ENCODE assay signal across 21 cellular contexts in the genomic region with DNA sequence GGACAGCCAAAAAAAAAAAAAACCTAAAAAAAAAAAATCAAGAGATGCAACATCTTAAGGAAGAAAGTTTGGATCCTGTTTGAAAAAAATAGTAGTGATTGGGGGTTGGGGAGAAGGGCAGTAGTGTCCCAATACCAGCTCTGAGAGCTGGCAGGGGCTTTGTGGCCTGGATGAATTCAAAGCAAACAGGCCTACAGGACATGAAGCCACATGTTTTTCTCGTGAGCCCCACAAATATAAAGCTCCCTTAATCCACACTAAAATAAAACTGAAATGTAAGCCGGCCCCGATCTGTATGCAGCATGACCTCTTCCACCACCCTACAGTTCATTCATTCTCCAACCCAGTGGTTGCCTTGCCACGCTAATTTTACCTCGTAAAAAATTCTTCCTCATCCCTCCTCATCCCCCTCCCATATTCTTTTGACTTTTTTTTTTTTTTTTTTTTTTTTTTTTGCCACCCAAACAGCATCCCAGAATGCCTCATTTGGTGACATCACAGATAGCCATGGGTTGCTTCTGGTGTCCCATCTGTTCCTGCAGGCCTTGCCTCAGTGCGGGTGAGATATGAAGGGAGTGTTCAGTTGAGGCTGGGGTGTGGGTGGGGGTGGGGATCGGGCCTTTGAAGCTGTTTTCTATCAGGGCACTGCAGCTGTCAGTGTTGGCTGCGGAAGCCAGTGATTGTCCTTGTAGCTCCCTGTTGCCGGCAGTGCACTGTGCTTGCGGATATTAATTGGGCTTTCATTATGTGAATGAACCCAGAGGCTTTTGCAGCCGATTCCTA.
DNase-seq lines count a peak whose midpoint lies in the region; ATAC-seq and TF ChIP-seq lines count a peak whose summit lies in the region.
"Had no signal": no experiment of that assay in that cellular context is flagged by ENCODE, and none has a peak within 500 bp of the region (broad histone marks: within the 10 kb centered on the region; RNA-seq: fewer than 3 reads in every experiment).

No MANE protein-coding gene starts in this region.

- no peaks in the 10 kb centered on the region for H3K27me3 ChIP-seq in endodermal cell (ENCODE audit: control insufficient read depth, insufficient read depth, low read length, poor library complexity, severe bottlenecking)
- no peaks in the 10 kb centered on the region for H3K27me3 ChIP-seq in CD4-positive, alpha-beta T cell (ENCODE audit: control insufficient read depth, insufficient read depth, low read length)
- H3K27me3 ChIP-seq: colonic mucosa, hepatocyte, left lung, sigmoid colon had no signal

- no peak overlapping the region for H3K9ac ChIP-seq in endodermal cell (ENCODE audit: extremely low read depth, low read length, poor library complexity, severe bottlenecking)

- no peaks in the 10 kb centered on the region for H3K9me3 ChIP-seq in endodermal cell (ENCODE audit: control insufficient read depth, low read length)
- no peaks in the 10 kb centered on the region for H3K9me3 ChIP-seq in CD4-positive, alpha-beta T cell (ENCODE audit: control insufficient read depth, low read length)
- H3K9me3 ChIP-seq: colonic mucosa, HAP-1, left lung had no signal

- no peak for TF ChIP-seq CTCF in endodermal cell (conservative IDR thresholded peaks at IDR 0.05)
- TF ChIP-seq CTCF in CD4-positive, alpha-beta T cell (IDR thresholded peaks at IDR 0.05), result no peak

- no peaks in the 10 kb centered on the region for H3K36me3 Mint-ChIP-seq in endodermal cell (ENCODE audit: low read depth)
- no peaks in the 10 kb centered on the region for H3K36me3 Mint-ChIP-seq in CD4-positive, alpha-beta T cell (ENCODE audit: low read depth)
- H3K36me3 Mint-ChIP-seq: natural killer cell treated with Interleukin-12 subunit alpha and Interleukin-12 subunit beta and Interleukin-15 and Interleukin-18, amount 100 ng/mL, for 72 hours had no signal

- H3K27ac Mint-ChIP-seq in endodermal cell, result no peak overlapping the region
- H3K27ac Mint-ChIP-seq in CD4-positive, alpha-beta T cell, result no peak overlapping the region
- H3K27ac Mint-ChIP-seq: activated CD4-positive, alpha-beta T cell treated with anti-CD3 and anti-CD28 coated beads, Interleukin-2, amount 10 ng/mL, durations not matched to agents 7 days and 5 days; natural killer cell treated with Interleukin-12 subunit alpha and Interleukin-12 subunit beta and Interleukin-15 and Interleukin-18, amount 100 ng/mL, for 72 hours had no signal

- no peak overlapping the region for H3K4me3 ChIP-seq in endodermal cell (ENCODE audit: low read length)
- H3K4me3 ChIP-seq: colonic mucosa, HAP-1, hepatocyte, left lung, sigmoid colon had no signal

- H3K27me3 Mint-ChIP-seq in endodermal cell (ENCODE audit: insufficient read depth), result no peaks in the 10 kb centered on the region
- no peaks in the 10 kb centered on the region for H3K27me3 Mint-ChIP-seq in CD4-positive, alpha-beta T cell
- H3K27me3 Mint-ChIP-seq: activated CD4-positive, alpha-beta T cell treated with anti-CD3 and anti-CD28 coated beads, Interleukin-2, amount 10 ng/mL, durations not matched to agents 7 days and 5 days; natural killer cell treated with Interleukin-12 subunit alpha and Interleukin-12 subunit beta and Interleukin-15 and Interleukin-18, amount 100 ng/mL, for 72 hours had no signal

- intact Hi-C loops in CD4-positive, alpha-beta T cell (cut with DNase I, micrococcal nuclease), result no loop called here

- CTCF ChIA-PET in CD4-positive, alpha-beta T cell (lab: Charles Lee), result no interaction called here

- POLR2A ChIA-PET in CD4-positive, alpha-beta T cell (lab: Charles Lee), result no interaction called here

- peaks cover 4% of the 10 kb centered on the region for H3K4me1 Mint-ChIP-seq in endodermal cell
- H3K4me1 Mint-ChIP-seq in CD4-positive, alpha-beta T cell (ENCODE audit: low read depth), result no peaks in the 10 kb centered on the region
- H3K4me1 Mint-ChIP-seq: activated CD4-positive, alpha-beta T cell treated with anti-CD3 and anti-CD28 coated beads, Interleukin-2, amount 10 ng/mL, durations not matched to agents 7 days and 5 days had no signal

- WGBS in endodermal cell (ENCODE audit: insufficient coverage in 1 of 2, insufficient read length in 1 of 2), 2 experiments, result 91 to 93% methylated on average over 3 to 10 of the region's 11 CpGs

- no peak for ATAC-seq in CD4-positive, alpha-beta T cell (ENCODE audit: poor library complexity)
- no peak for ATAC-seq in GM21526 (IDR thresholded peaks at IDR 0.05; ENCODE audit: low FRiP score, unreplicated experiment)
- ATAC-seq: activated T-cell treated with anti-CD3 and anti-CD28 coated beads, Interleukin-2, amount 50 U/mL, for 4 hours; left lung; natural killer cell treated with Interleukin-12 subunit alpha and Interleukin-12 subunit beta and Interleukin-15 and Interleukin-18, amount 100 ng/mL, for 72 hours had no signal

- no peaks in the 10 kb centered on the region for H3K4me1 ChIP-seq in endodermal cell (ENCODE audit: control insufficient read depth, insufficient read depth, low read length)
- H3K4me1 ChIP-seq: colonic mucosa, HAP-1, left lung had no signal

- DNase-seq in Ammon's horn (ENCODE audit: low spot score) (peak; percentile 93), NCI-H2171 (lab: John Stamatoyannopoulos, UW) (peak; percentile 76), endodermal cell (no peak), myocyte (ENCODE audit: low read depth) (peak; percentile 67), GM19238 (ENCODE audit: insufficient read length, low spot score) (no peak)
- DNase-seq in CD4-positive, alpha-beta T cell, result no peak
- no peak for DNase-seq in activated naive CD4-positive, alpha-beta T cell treated with Interleukin-2 at 50 U/mL for 16 hours
- DNase-seq: activated CD4-positive, alpha-beta T cell treated with anti-CD3 and anti-CD28 coated beads, Interleukin-2, amount 10 ng/mL, durations not matched to agents 7 days and 5 days; activated T-cell treated with anti-CD3 and anti-CD28 coated beads, Interleukin-2, amount 50 U/mL, for 4 hours; colonic mucosa; left lung; NCI-H1105 treated with DMSO at 0.1 percent for 48 hours; NCI-H524; RPMI8226; sigmoid colon; stimulated activated naive CD4-positive, alpha-beta T cell treated with Interleukin-2 at 50 U/mL for 16 hours; T-helper 2 cell had no signal

- H3K9me3 Mint-ChIP-seq in endodermal cell, result peaks cover 14% of the 10 kb centered on the region
- H3K9me3 Mint-ChIP-seq in CD4-positive, alpha-beta T cell, result peaks cover 7% of the 10 kb centered on the region
- H3K9me3 Mint-ChIP-seq: activated CD4-positive, alpha-beta T cell treated with anti-CD3 and anti-CD28 coated beads, Interleukin-2, amount 10 ng/mL, durations not matched to agents 7 days and 5 days had no signal

- H3K36me3 ChIP-seq in endodermal cell (ENCODE audit: control insufficient read depth, insufficient read depth, low read length), result no peaks in the 10 kb centered on the region
- H3K36me3 ChIP-seq: colonic mucosa, HAP-1, left lung, sigmoid colon had no signal

- H3K4me3 Mint-ChIP-seq in endodermal cell, result no peak overlapping the region
- no peak overlapping the region for H3K4me3 Mint-ChIP-seq in CD4-positive, alpha-beta T cell
- H3K4me3 Mint-ChIP-seq: activated CD4-positive, alpha-beta T cell treated with anti-CD3 and anti-CD28 coated beads, Interleukin-2, amount 10 ng/mL, durations not matched to agents 7 days and 5 days; activated T-cell treated with anti-CD3 and anti-CD28 coated beads, Interleukin-2, amount 50 U/mL, for 4 hours; natural killer cell treated with Interleukin-12 subunit alpha and Interleukin-12 subunit beta and Interleukin-15 and Interleukin-18, amount 100 ng/mL, for 72 hours had no signal

- peak overlapping the region; percentile 33 for H3K27ac ChIP-seq in endodermal cell (ENCODE audit: low read depth, low read length)
- H3K27ac ChIP-seq in CD4-positive, alpha-beta T cell (ENCODE audit: low read depth, low read length), result no peak overlapping the region
- H3K27ac ChIP-seq: colonic mucosa, hepatocyte, left lung, sigmoid colon had no signal

Comparison
In these comparisons a context has a peak if more than half of its experiments do, and no peak if none do; other contexts are left out.
1. DNase-seq: peak in Ammon's horn (single experiment), NCI-H2171 (single experiment) and myocyte (single experiment); none in endodermal cell (single experiment), CD4-positive, alpha-beta T cell (0 of 10), activated naive CD4-positive, alpha-beta T cell treated with Interleukin-2 at 50 U/mL for 16 hours (single experiment) and GM19238 (single experiment).